In genomic region chr4:110624904-110625494, GRCh38 we compare ENCODE assay signal across 18 cellular contexts. TPM values are rescaled to one million over a fixed set of nuclear protein-coding genes. Genes with fewer than 3 reads are reported as not detected.
DNase-seq lines count a peak whose midpoint lies in the region; ATAC-seq and TF ChIP-seq lines count a peak whose summit lies in the region.
"Had no signal": no experiment of that assay in that cellular context is flagged by ENCODE, and none has a peak within 500 bp of the region (broad histone marks: within the 10 kb centered on the region; RNA-seq: fewer than 3 reads in every experiment).

No MANE protein-coding gene starts in this region.

- H3K9me3 Mint-ChIP-seq in GM23338 (no peaks in the 10 kb centered on the region; the same call in none of the 3 replicates), brain (peaks cover 0 to 18% (median 5%) of the 10 kb centered on the region in 5 experiments), mesothelial cell of epicardium (no peaks in the 10 kb centered on the region)

- H3K27me3 Mint-ChIP-seq in GM23338 (ENCODE audit: insufficient read depth, low read depth, poor library complexity), result peaks cover 100% of the 10 kb centered on the region
- peaks cover 100% of the 10 kb centered on the region for H3K27me3 Mint-ChIP-seq in brain
- H3K27me3 Mint-ChIP-seq in mesothelial cell of epicardium (ENCODE audit: low read depth), result peaks cover 62% of the 10 kb centered on the region

- H2AFZ ChIP-seq in GM23338 (no peak overlapping the region), smooth muscle cell (ENCODE audit: low read depth) (no peak overlapping the region), Karpas-422 (ENCODE audit: low read length) (no peak overlapping the region)

- 11% methylated on average over 6 of the region's 6 CpGs for WGBS in smooth muscle cell (ENCODE audit: low lambda C conversion rate)

- H3K27ac Mint-ChIP-seq in GM23338 (no peak overlapping the region), brain (peak overlapping the region in 1 of 5 experiments; percentile 45), mesothelial cell of epicardium (peak overlapping the region; percentile 95)
- H3K27ac Mint-ChIP-seq: CD4-positive, CD25-positive, alpha-beta regulatory T cell; T-cell had no signal

- no peaks in the 10 kb centered on the region for H3K9me3 ChIP-seq in smooth muscle cell (replicated peaks; ENCODE audit: low read depth)
- no peaks in the 10 kb centered on the region for H3K9me3 ChIP-seq in Karpas-422 (ENCODE audit: low read length)

- H3K9me2 ChIP-seq in GM23338 (ENCODE audit: insufficient read depth), result no peaks in the 10 kb centered on the region
- no peaks in the 10 kb centered on the region for H3K9me2 ChIP-seq in Karpas-422 (replicated peaks; ENCODE audit: insufficient read depth, low read length)

- no peaks in the 10 kb centered on the region; the same call in 2 of the 3 replicates for H3K36me3 Mint-ChIP-seq in GM23338 (ENCODE audit: low read depth)
- peaks cover 8% of the 10 kb centered on the region for H3K36me3 Mint-ChIP-seq in brain
- peaks cover 7% of the 10 kb centered on the region for H3K36me3 Mint-ChIP-seq in mesothelial cell of epicardium
- H3K36me3 Mint-ChIP-seq: CD4-positive, CD25-positive, alpha-beta regulatory T cell; IgD-negative memory B cell had no signal

- no peak overlapping the region for H3K4me3 ChIP-seq in GM23338
- peak overlapping the region; percentile 65 for H3K4me3 ChIP-seq in smooth muscle cell
- H3K4me3 ChIP-seq in Karpas-422 (ENCODE audit: low read length), result no peak overlapping the region

- DNase-seq in GM23338 (ENCODE audit: low spot score) (no peak), mesothelial cell of epicardium (ENCODE audit: low spot score in 2 of 2, unreplicated experiment in 2 of 2) (no peak), smooth muscle cell (lab: John Stamatoyannopoulos, UW; ENCODE audit: unreplicated experiment) (no peak), DMS 273 treated with DMSO at 0.1 percent for 48 hours (lab: John Stamatoyannopoulos, UW) (no peak), Karpas-422 (no peak)
- DNase-seq: CD4-positive, CD25-positive, alpha-beta regulatory T cell; DND-41; Kasumi-1; NCI-H1436; NCI-H187 treated with DMSO at 0.1 percent for 48 hours; NCI-H2227 treated with DMSO at 0.1 percent for 48 hours; NCI-H510A; NK-92 treated with Interleukin-12 subunit alpha and Interleukin-12 subunit beta, amount 100 ng/mL, for 24 hours; T-cell had no signal

- H3K79me2 ChIP-seq in GM23338 (replicated peaks; ENCODE audit: insufficient read depth) (no peaks in the 10 kb centered on the region), smooth muscle cell (ENCODE audit: low read depth) (peaks cover 98% of the 10 kb centered on the region), Karpas-422 (ENCODE audit: low read length) (no peaks in the 10 kb centered on the region)

- H3K4me2 ChIP-seq in GM23338, result no peak overlapping the region
- H3K4me2 ChIP-seq in smooth muscle cell, result peak overlapping the region; percentile 98
- H3K4me2 ChIP-seq in Karpas-422 (ENCODE audit: low read depth, low read length, poor library complexity, severe bottlenecking), result no peak overlapping the region

- H4K20me1 ChIP-seq in GM23338 (replicated peaks; ENCODE audit: insufficient read depth) (peaks cover 21% of the 10 kb centered on the region; the same call in 1 of the 2 replicates), smooth muscle cell (ENCODE audit: low read depth) (peaks cover 90% of the 10 kb centered on the region), Karpas-422 (ENCODE audit: insufficient read depth, low read depth, low read length) (no peaks in the 10 kb centered on the region)

- H3K27me3 ChIP-seq in GM23338 (ENCODE audit: insufficient read depth) (peaks cover 98% of the 10 kb centered on the region), smooth muscle cell (ENCODE audit: low read depth) (peaks cover 4% of the 10 kb centered on the region), Karpas-422 (ENCODE audit: low read length) (no peaks in the 10 kb centered on the region)

- no peak for ATAC-seq in GM23338
- no peak for ATAC-seq in GM21576 (IDR thresholded peaks at IDR 0.05; ENCODE audit: unreplicated experiment)
- ATAC-seq: Panc1, T-cell had no signal

- H3K4me3 Mint-ChIP-seq in GM23338 (no peak overlapping the region), brain (peak overlapping the region in 3 of 5 experiments; percentile 75 to 80 (median 77)), mesothelial cell of epicardium (peak overlapping the region; percentile 25)
- H3K4me3 Mint-ChIP-seq: IgD-negative memory B cell, T-cell had no signal

- H3K27ac ChIP-seq in GM23338 (ENCODE audit: low read depth), result no peak overlapping the region
- H3K27ac ChIP-seq in smooth muscle cell (ENCODE audit: low read depth), result peak overlapping the region; percentile 95
- H3K27ac ChIP-seq in Karpas-422 (ENCODE audit: low read length), result no peak overlapping the region

- H3F3A ChIP-seq in GM23338 (replicated peaks; ENCODE audit: low read depth), result peaks cover 46% of the 10 kb centered on the region
- H3F3A ChIP-seq in smooth muscle cell (ENCODE audit: low read depth), result peaks cover 42% of the 10 kb centered on the region

- H3K4me1 Mint-ChIP-seq in GM23338, result peaks cover 60% of the 10 kb centered on the region
- peaks cover 46% of the 10 kb centered on the region for H3K4me1 Mint-ChIP-seq in brain
- peaks cover 73% of the 10 kb centered on the region for H3K4me1 Mint-ChIP-seq in mesothelial cell of epicardium

- H3K36me3 ChIP-seq in GM23338 (ENCODE audit: insufficient read depth), result no peaks in the 10 kb centered on the region
- H3K36me3 ChIP-seq in smooth muscle cell (ENCODE audit: low read depth), result no peaks in the 10 kb centered on the region
- no peaks in the 10 kb centered on the region for H3K36me3 ChIP-seq in Karpas-422 (ENCODE audit: insufficient read depth, low read length)

- H3K4me1 ChIP-seq in GM23338 (ENCODE audit: insufficient read depth), result peaks cover 70% of the 10 kb centered on the region
- H3K4me1 ChIP-seq in smooth muscle cell (ENCODE audit: low read depth), result peaks cover 56% of the 10 kb centered on the region
- no peaks in the 10 kb centered on the region; the same call in 1 of the 2 replicates for H3K4me1 ChIP-seq in Karpas-422 (ENCODE audit: low read length)

- TF ChIP-seq CTCF in GM23338 (conservative IDR thresholded peaks at IDR 0.05; ENCODE audit: low read depth in 2 of 2) (no peak), brain (conservative IDR thresholded peaks at IDR 0.05) (no peak), mesothelial cell of epicardium (IDR thresholded peaks at IDR 0.05; ENCODE audit: unreplicated experiment) (no peak), smooth muscle cell (IDR thresholded peaks at IDR 0.05; ENCODE audit: borderline replicate concordance, insufficient read depth, poor library complexity, severe bottlenecking) (no peak)

- peak overlapping the region; percentile 83 for H3K9ac ChIP-seq in smooth muscle cell (ENCODE audit: low read depth)
- no peak overlapping the region for H3K9ac ChIP-seq in Karpas-422 (ENCODE audit: low read length)

TF ChIP-seq in GM23338, 12 proteins besides CTCF, POLR2A, EP300 and RAD21:
- TF ChIP-seq EZH2 (IDR thresholded peaks at IDR 0.05; ENCODE audit: low read depth, unreplicated experiment) (peak; percentile 41), ZNF331 (CRISPR knock-in tag; IDR thresholded peaks at IDR 0.05; ENCODE audit: low read depth) (no peak), CREB1 (CRISPR knock-in tag; IDR thresholded peaks at IDR 0.05; ENCODE audit: low read depth) (no peak)

RNA-seq across cellular contexts. Expression of gene PITX2, which starts 2.1 kb away (rescaled TPM):
- 0.35 and 0.52 TPM in 2 replicates for total RNA-seq in GM23338 (2014; rRNA removed; shearing (Covaris generic))
- 0.99 and 1.0 TPM in 2 replicates for polyA plus RNA-seq in GM23338 (2016; fragmentation: Nextera tagmentation; extraction: Ambion mirVana)
- polyA plus RNA-seq in brain (ENCODE audit: insufficient read depth, low read depth, low replicate concordance), result not detected
- 88.7 to 99.3 TPM (median 95.5 TPM) in 3 replicates for total RNA-seq in mesothelial cell of epicardium
- total RNA-seq in smooth muscle cell, result 269 and 289 TPM in 2 replicates
- 382 and 543 TPM in 2 replicates for polyA plus RNA-seq in smooth muscle cell
- not detected in 2 replicates for total RNA-seq in Karpas-422 (2014; rRNA removed; shearing (Covaris generic); ENCODE audit: low replicate concordance)
- total RNA-seq: CD4-positive, CD25-positive, alpha-beta regulatory T cell; T-cell had no signal
- polyA plus RNA-seq: CD4-positive, CD25-positive, alpha-beta regulatory T cell; IgD-negative memory B cell had no signal

Comparison
In these comparisons a context has a peak if more than half of its experiments do, and no peak if none do; other contexts are left out.
1. RNA of gene PITX2, which starts 2.1 kb away (total RNA-seq): 269 to 289 TPM in smooth muscle cell and 88.7 to 99.3 TPM in mesothelial cell of epicardium; 0.35 to 0.52 TPM in GM23338 and not detected in Karpas-422; every median in the first group is over 10 times any median in the second.